Comparison of ENCODE assay signal across 17 cellular contexts in genomic region chr6:42766163-42766670, GRCh38. TPM values are rescaled to one million over a fixed set of nuclear protein-coding genes. Genes with fewer than 3 reads are reported as not detected.
A peak's percentile ranks its signal among the peaks of the same experiment; 100 is the strongest.
DNase-seq lines count a peak whose midpoint lies in the region; ATAC-seq and TF ChIP-seq lines count a peak whose summit lies in the region.
"Had no signal": no experiment of that assay in that cellular context is flagged by ENCODE, and none has a peak within 500 bp of the region (broad histone marks: within the 10 kb centered on the region; RNA-seq: fewer than 3 reads in every experiment).

No MANE protein-coding gene starts in this region.

- no peak for ATAC-seq in HG03469 (IDR thresholded peaks at IDR 0.05; ENCODE audit: unreplicated experiment)
- ATAC-seq in HG02588 (IDR thresholded peaks at IDR 0.05; ENCODE audit: unreplicated experiment): no peak
- ATAC-seq: left lobe of liver; stimulated activated naive CD8-positive, alpha-beta T cell treated with anti-CD3 and anti-CD28 coated beads, Interleukin-15, Interleukin-2, amounts not matched to agents 100 U/mL and 50 U/mL, for 24 hours had no signal

- DNase-seq in GM03348 (ENCODE audit: low spot score): peak; percentile 57
- DNase-seq in SJSA1 (ENCODE audit: low read depth in 1 of 2, low spot score in 2 of 2): peak; percentile 73 to 81
- peak; percentile 51 for DNase-seq in fibroblast of mammary gland (ENCODE audit: low read depth)
- peak; percentile 81 for DNase-seq in renal cortical epithelial cell (ENCODE audit: low read depth)
- no peak for DNase-seq in germinal center (ENCODE audit: low spot score)
- no peak for DNase-seq in NCI-H1694 treated with DMSO at 0.1 percent for 48 hours (lab: John Stamatoyannopoulos, UW)
- DNase-seq: activated CD4-positive, alpha-beta T cell treated with anti-CD3 and anti-CD28 coated beads for 1 hour; DMS53; NCI-H1436; NCI-H774; stimulated activated CD4-positive, alpha-beta T cell treated with anti-CD3 and anti-CD28 coated beads, Interleukin-2, amount 100 ng/mL, for 24 hours; stimulated activated naive CD8-positive, alpha-beta T cell treated with anti-CD3 and anti-CD28 coated beads, Interleukin-15, Interleukin-2, amounts not matched to agents 100 U/mL and 50 U/mL, for 24 hours had no signal

- H3K27me3 ChIP-seq in SJSA1 (replicated peaks): no peaks in the 10 kb centered on the region

- H3K4me3 ChIP-seq in SJSA1: no peak overlapping the region
- no peak overlapping the region for H3K4me3 ChIP-seq in fibroblast of mammary gland (ENCODE audit: control insufficient read depth, low read depth, low read length)

- peaks cover 18% of the 10 kb centered on the region for H3K4me1 ChIP-seq in SJSA1 (replicated peaks)

- peak overlapping the region; percentile 61 for H3K27ac ChIP-seq in SJSA1
- H3K27ac ChIP-seq: HL-60, parathyroid adenoma had no signal

- H3K36me3 ChIP-seq in SJSA1: no peaks in the 10 kb centered on the region

- H3K9me3 ChIP-seq in SJSA1 (replicated peaks): no peaks in the 10 kb centered on the region

- TF ChIP-seq CTCF in fibroblast of mammary gland (conservative IDR thresholded peaks at IDR 0.05; ENCODE audit: control insufficient read depth, insufficient read depth, low read depth, low read length): no peak

RNA-seq across cellular contexts. Expression of gene BICRAL, which starts 15.6 kb away (rescaled TPM):
- total RNA-seq in SJSA1 (2014; rRNA removed; shearing (Covaris generic)): 2.2 and 4.0 TPM in 2 replicates
- total RNA-seq in renal cortical epithelial cell: 2.4 and 8.2 TPM in 2 replicates

RNA-seq across cellular contexts. Expression of gene TBCC, which starts 20.3 kb away (rescaled TPM):
- total RNA-seq in SJSA1 (2014; rRNA removed; shearing (Covaris generic)): 51.0 and 73.6 TPM in 2 replicates
- 37.7 and 59.6 TPM in 2 replicates for total RNA-seq in renal cortical epithelial cell

RNA-seq across cellular contexts. Expression of gene PRPH2, which starts 43.8 kb away (rescaled TPM):
- total RNA-seq in SJSA1 (2014; rRNA removed; shearing (Covaris generic)): not detected in 2 replicates
- 0.17 and 1.2 TPM in 2 replicates for total RNA-seq in renal cortical epithelial cell
- total RNA-seq: left lobe of liver had no signal

Comparison
In these comparisons a context has a peak if more than half of its experiments do, and no peak if none do; other contexts are left out.
1. DNase-seq: peak in GM03348 (single experiment), SJSA1 (2 of 2), fibroblast of mammary gland (single experiment) and renal cortical epithelial cell (single experiment); none in germinal center (single experiment) and NCI-H1694 treated with DMSO at 0.1 percent for 48 hours (single experiment).